Comparison of ENCODE assay signal across 9 cellular contexts in genomic region chr1:78005755-78006154, GRCh38. TPM values are rescaled to one million over a fixed set of nuclear protein-coding genes. Genes with fewer than 3 reads are reported as not detected.
DNase-seq lines count a peak whose midpoint lies in the region; ATAC-seq, FAIRE-seq and TF ChIP-seq lines count a peak whose summit lies in the region.
"Had no signal": no experiment of that assay in that cellular context is flagged by ENCODE, and none has a peak within 500 bp of the region (broad histone marks: within the 10 kb centered on the region; RNA-seq: fewer than 3 reads in every experiment).

No MANE protein-coding gene starts in this region.

- intact Hi-C loops in activated CD4-positive, alpha-beta T cell treated with anti-CD3 and anti-CD28 coated beads, Interleukin-2, amount 10 ng/mL, durations not matched to agents 24 days and 14 days (cut with micrococcal nuclease): loop anchor here (1.0 to 10.0 kb wide), 4 partner anchors 35 to 791 kb away; partner anchors contain the start of gene PIGK

- peak overlapping the region; percentile 89 for H3K4me3 Mint-ChIP-seq in activated CD4-positive, alpha-beta T cell treated with anti-CD3 and anti-CD28 coated beads, Interleukin-2, amount 10 ng/mL, durations not matched to agents 24 days and 14 days
- peak overlapping the region; percentile 88 to 97 for H3K4me3 Mint-ChIP-seq in stimulated activated naive CD8-positive, alpha-beta T cell treated with anti-CD3 and anti-CD28 coated beads, Interleukin-15, amount 100 ng/mL, for 72 hours

- DNase-seq in activated CD4-positive, alpha-beta T cell treated with anti-CD3 and anti-CD28 coated beads, Interleukin-2, amount 10 ng/mL, durations not matched to agents 24 days and 14 days: no peak
- DNase-seq in activated CD4-positive, alpha-beta T cell treated with anti-CD3 and anti-CD28 coated beads for 4 hours: no peak
- no peak for DNase-seq in NT2/D1 (ENCODE audit: low read depth, low spot score)
- DNase-seq in bronchial epithelial cell (ENCODE audit: low read depth): peak; percentile 76
- peak; percentile 83 for DNase-seq in kidney glomerular epithelial cell (lab: John Stamatoyannopoulos, UW)
- no peak for DNase-seq in stimulated activated naive CD8-positive, alpha-beta T cell treated with anti-CD3 and anti-CD28 coated beads, Interleukin-15, amount 100 ng/mL, for 72 hours
- DNase-seq in activated CD4-positive, alpha-beta T cell treated with anti-CD3 and anti-CD28 coated beads, Interleukin-2, amount 50 U/mL, for 1 hour: no peak
- no peak for DNase-seq in NCI-H146 (lab: John Stamatoyannopoulos, UW)
- DNase-seq: left cardiac atrium had no signal

- no peak for ATAC-seq in stimulated activated naive CD8-positive, alpha-beta T cell treated with anti-CD3 and anti-CD28 coated beads, Interleukin-15, amount 100 ng/mL, for 72 hours

- TF ChIP-seq CTCF in bronchial epithelial cell (IDR thresholded peaks at IDR 0.05; ENCODE audit: insufficient read depth, low read length, severe bottlenecking): no peak

- H3K27me3 Mint-ChIP-seq in activated CD4-positive, alpha-beta T cell treated with anti-CD3 and anti-CD28 coated beads, Interleukin-2, amount 10 ng/mL, durations not matched to agents 24 days and 14 days: peaks cover 2% of the 10 kb centered on the region
- H3K27me3 Mint-ChIP-seq in stimulated activated naive CD8-positive, alpha-beta T cell treated with anti-CD3 and anti-CD28 coated beads, Interleukin-15, amount 100 ng/mL, for 72 hours: no peaks in the 10 kb centered on the region

- H3K4me3 ChIP-seq in NT2/D1 (ENCODE audit: insufficient read length, low read depth) (peak overlapping the region; percentile 38), bronchial epithelial cell (ENCODE audit: low read depth, low read length) (peak overlapping the region; percentile 45)

- H3K27me3 ChIP-seq in NT2/D1 (ENCODE audit: insufficient read depth, insufficient read length) (no peaks in the 10 kb centered on the region), bronchial epithelial cell (ENCODE audit: control insufficient read depth, insufficient read depth, low read length) (no peaks in the 10 kb centered on the region)

- H3K36me3 Mint-ChIP-seq in activated CD4-positive, alpha-beta T cell treated with anti-CD3 and anti-CD28 coated beads, Interleukin-2, amount 10 ng/mL, durations not matched to agents 24 days and 14 days (ENCODE audit: low read depth): no peaks in the 10 kb centered on the region

- no peaks in the 10 kb centered on the region for H3K9me3 ChIP-seq in NT2/D1 (ENCODE audit: insufficient read depth, low read length)

- FAIRE-seq in bronchial epithelial cell (lab: Jason Lieb, UNC): no peak

- H3K9me3 Mint-ChIP-seq in activated CD4-positive, alpha-beta T cell treated with anti-CD3 and anti-CD28 coated beads, Interleukin-2, amount 10 ng/mL, durations not matched to agents 24 days and 14 days: no peaks in the 10 kb centered on the region
- H3K9me3 Mint-ChIP-seq in stimulated activated naive CD8-positive, alpha-beta T cell treated with anti-CD3 and anti-CD28 coated beads, Interleukin-15, amount 100 ng/mL, for 72 hours: no peaks in the 10 kb centered on the region

- H3K36me3 ChIP-seq in NT2/D1 (ENCODE audit: insufficient read depth, insufficient read length, low read length) (peaks cover 4% of the 10 kb centered on the region), bronchial epithelial cell (ENCODE audit: control insufficient read depth, insufficient read depth, low read length) (no peaks in the 10 kb centered on the region)

- peaks cover 29% of the 10 kb centered on the region for H3K4me1 Mint-ChIP-seq in activated CD4-positive, alpha-beta T cell treated with anti-CD3 and anti-CD28 coated beads, Interleukin-2, amount 10 ng/mL, durations not matched to agents 24 days and 14 days
- peaks cover 48% of the 10 kb centered on the region for H3K4me1 Mint-ChIP-seq in stimulated activated naive CD8-positive, alpha-beta T cell treated with anti-CD3 and anti-CD28 coated beads, Interleukin-15, amount 100 ng/mL, for 72 hours

- H3K9ac ChIP-seq in NT2/D1 (ENCODE audit: insufficient read length, low read depth): peak overlapping the region; percentile 6

- H3K4me1 ChIP-seq in NT2/D1 (ENCODE audit: insufficient read depth, insufficient read length): no peaks in the 10 kb centered on the region

- no peak overlapping the region for H3K27ac Mint-ChIP-seq in activated CD4-positive, alpha-beta T cell treated with anti-CD3 and anti-CD28 coated beads, Interleukin-2, amount 10 ng/mL, durations not matched to agents 24 days and 14 days
- H3K27ac Mint-ChIP-seq in stimulated activated naive CD8-positive, alpha-beta T cell treated with anti-CD3 and anti-CD28 coated beads, Interleukin-15, amount 100 ng/mL, for 72 hours: no peak overlapping the region

RNA-seq across cellular contexts. Expression of gene DNAJB4, which starts 1.0 kb away (rescaled TPM):
- total RNA-seq in activated CD4-positive, alpha-beta T cell treated with anti-CD3 and anti-CD28 coated beads, Interleukin-2, amount 10 ng/mL, durations not matched to agents 24 days and 14 days: 10.3 and 11.0 TPM in 2 replicates
- total RNA-seq in bronchial epithelial cell: 6.8 and 15.7 TPM in 2 replicates

RNA-seq across cellular contexts. Expression of gene FUBP1, which starts 26.9 kb away (rescaled TPM):
- total RNA-seq in activated CD4-positive, alpha-beta T cell treated with anti-CD3 and anti-CD28 coated beads, Interleukin-2, amount 10 ng/mL, durations not matched to agents 24 days and 14 days: 278 and 284 TPM in 2 replicates
- 95.8 and 103 TPM in 2 replicates for total RNA-seq in bronchial epithelial cell

RNA-seq across cellular contexts. Expression of gene GIPC2, which starts 40.0 kb away (rescaled TPM):
- 0.05 TPM in 1 of 2 replicates, not detected in the other for total RNA-seq in activated CD4-positive, alpha-beta T cell treated with anti-CD3 and anti-CD28 coated beads, Interleukin-2, amount 10 ng/mL, durations not matched to agents 24 days and 14 days
- total RNA-seq in bronchial epithelial cell: 0.38 and 1.1 TPM in 2 replicates

Comparison
In these comparisons a context has a peak if more than half of its experiments do, and no peak if none do; other contexts are left out.
1. DNase-seq: peak in bronchial epithelial cell (single experiment) and kidney glomerular epithelial cell (single experiment); none in activated CD4-positive, alpha-beta T cell treated with anti-CD3 and anti-CD28 coated beads, Interleukin-2, amount 10 ng/mL, durations not matched to agents 24 days and 14 days (single experiment), activated CD4-positive, alpha-beta T cell treated with anti-CD3 and anti-CD28 coated beads for 4 hours (0 of 2), NT2/D1 (single experiment), stimulated activated naive CD8-positive, alpha-beta T cell treated with anti-CD3 and anti-CD28 coated beads, Interleukin-15, amount 100 ng/mL, for 72 hours (0 of 2), activated CD4-positive, alpha-beta T cell treated with anti-CD3 and anti-CD28 coated beads, Interleukin-2, amount 50 U/mL, for 1 hour (single experiment) and NCI-H146 (single experiment).